13 cellular contexts compared by ENCODE assay signal in genomic region chr10:74104996-74105395, GRCh38.
"Had no signal": no experiment of that assay in that cellular context is flagged by ENCODE, and none has a peak within 500 bp of the region (broad histone marks: within the 10 kb centered on the region; RNA-seq: fewer than 3 reads in every experiment).

No MANE protein-coding gene starts in this region.

- H3K27ac ChIP-seq: heart right ventricle, right atrium auricular region, stomach had no signal

- H3K4me3 ChIP-seq: heart right ventricle, mucosa of descending colon, right atrium auricular region, stomach had no signal

- DNase-seq: cortex of kidney; effector memory CD4-positive, alpha-beta T cell; heart right ventricle; kidney glomerular epithelial cell; mucosa of descending colon; naive thymus-derived CD8-positive, alpha-beta T cell; small intestine; stimulated activated CD4-positive, alpha-beta T cell treated with anti-CD3 and anti-CD28 coated beads, Interleukin-12 subunit alpha, Interleukin-12 subunit beta, amount 100 ng/mL, for 4 hours; stimulated activated naive CD4-positive, alpha-beta T cell; stomach had no signal

- H3K4me1 ChIP-seq: right atrium auricular region, stomach had no signal

- H3K4me1 Mint-ChIP-seq: naive thymus-derived CD8-positive, alpha-beta T cell had no signal

- H3K9me3 Mint-ChIP-seq: naive thymus-derived CD8-positive, alpha-beta T cell; type B pancreatic cell had no signal

- H3K4me3 Mint-ChIP-seq: naive thymus-derived CD8-positive, alpha-beta T cell; type B pancreatic cell had no signal

- H3K27me3 Mint-ChIP-seq: naive thymus-derived CD8-positive, alpha-beta T cell; type B pancreatic cell had no signal

- H3K27me3 ChIP-seq: heart right ventricle, right atrium auricular region, stomach had no signal

- H3K9me3 ChIP-seq: heart right ventricle, mucosa of descending colon, right atrium auricular region, stomach had no signal

- ATAC-seq: esophagus mucosa; heart right ventricle; mucosa of descending colon; naive thymus-derived CD8-positive, alpha-beta T cell had no signal

- H3K27ac Mint-ChIP-seq: naive thymus-derived CD8-positive, alpha-beta T cell; type B pancreatic cell had no signal
